Comparison of ENCODE assay signal across 29 cellular contexts in genomic region chr3:141081141-141081795, GRCh38. TPM values are rescaled to one million over a fixed set of nuclear protein-coding genes. Genes with fewer than 3 reads are reported as not detected.
A peak's percentile ranks its signal among the peaks of the same experiment; 100 is the strongest.
DNase-seq lines count a peak whose midpoint lies in the region; ATAC-seq and TF ChIP-seq lines count a peak whose summit lies in the region.
"Had no signal": no experiment of that assay in that cellular context is flagged by ENCODE, and none has a peak within 500 bp of the region (broad histone marks: within the 10 kb centered on the region; RNA-seq: fewer than 3 reads in every experiment).

No MANE protein-coding gene starts in this region.

- H3K9me3 ChIP-seq in HUES48 (ENCODE audit: control insufficient read depth, insufficient read depth, low read length) (no peaks in the 10 kb centered on the region), osteoblast (ENCODE audit: low read depth, low read length) (peaks cover 4% of the 10 kb centered on the region), Peyer's patch (no peaks in the 10 kb centered on the region)
- H3K9me3 ChIP-seq: left lung, upper lobe of right lung had no signal

- no peaks in the 10 kb centered on the region for H4K20me1 ChIP-seq in osteoblast (ENCODE audit: insufficient read depth, low read length)

- H3K79me2 ChIP-seq in osteoblast (ENCODE audit: insufficient read depth, low read length) = no peaks in the 10 kb centered on the region

- H3K4me2 ChIP-seq in osteoblast (ENCODE audit: insufficient read depth, low read length) = no peak overlapping the region

- no peaks in the 10 kb centered on the region for H3K9me3 Mint-ChIP-seq in chondrocyte (ENCODE audit: low read depth)
- H3K9me3 Mint-ChIP-seq: activated CD4-positive, alpha-beta memory T cell treated with anti-CD3 and anti-CD28 coated beads for 36 hours; immature natural killer cell; stimulated activated naive B cell treated with anti-CD40 and anti-IgM and Interleukin-4, amounts not matched to agents 10 μg/mL and 1 μg/mL and 100 μg/mL, for 72 hours; T-helper 1 cell treated with Interleukin-12 subunit alpha and Interleukin-12 subunit beta and Interleukin-4 antibody, amounts not matched to agents 30 μg/mL and 1 μg/mL, for 36 hours had no signal

- H3K4me3 ChIP-seq in HUES48 (ENCODE audit: low read depth, low read length) (no peak overlapping the region), osteoblast (ENCODE audit: insufficient read depth, low read length) (no peak overlapping the region), dorsolateral prefrontal cortex (no peak overlapping the region), Peyer's patch (no peak overlapping the region)
- H3K4me3 ChIP-seq: left lung, upper lobe of right lung had no signal

- no peaks in the 10 kb centered on the region for H3K36me3 Mint-ChIP-seq in chondrocyte (ENCODE audit: low read depth)
- H3K36me3 Mint-ChIP-seq: activated CD4-positive, alpha-beta memory T cell treated with anti-CD3 and anti-CD28 coated beads for 36 hours; immature natural killer cell; stimulated activated naive B cell treated with anti-CD40 and anti-IgM and Interleukin-4, amounts not matched to agents 10 μg/mL and 1 μg/mL and 100 μg/mL, for 72 hours had no signal

- H3K4me1 ChIP-seq in HUES48 (ENCODE audit: control insufficient read depth, insufficient read depth, low read length) (peaks cover 60% of the 10 kb centered on the region), osteoblast (ENCODE audit: insufficient read depth, low read length) (peaks cover 8% of the 10 kb centered on the region), Peyer's patch (peaks cover 0 to 6% (median 0%) of the 10 kb centered on the region in 4 donors)

- no peaks in the 10 kb centered on the region for H3K27me3 Mint-ChIP-seq in chondrocyte (ENCODE audit: low read depth)

- H3K27me3 ChIP-seq in HUES48 (ENCODE audit: control insufficient read depth, insufficient read depth, low read length) (no peaks in the 10 kb centered on the region), osteoblast (ENCODE audit: insufficient read depth, low read length) (no peaks in the 10 kb centered on the region), dorsolateral prefrontal cortex (no peaks in the 10 kb centered on the region), Peyer's patch (no peaks in the 10 kb centered on the region)
- H3K27me3 ChIP-seq: brain microvascular endothelial cell, left lung, upper lobe of right lung had no signal

- H3K4me1 Mint-ChIP-seq in chondrocyte (ENCODE audit: low read depth) = peaks cover 44% of the 10 kb centered on the region

- no peak for TF ChIP-seq POLR2A in Peyer's patch (IDR thresholded peaks at IDR 0.05)

- H3K27ac Mint-ChIP-seq in chondrocyte (ENCODE audit: unreplicated experiment) = no peak overlapping the region
- H3K27ac Mint-ChIP-seq: activated CD4-positive, alpha-beta memory T cell treated with anti-CD3 and anti-CD28 coated beads for 36 hours; immature natural killer cell; stimulated activated naive B cell treated with anti-CD40 and anti-IgM and Interleukin-4, amounts not matched to agents 10 μg/mL and 1 μg/mL and 100 μg/mL, for 72 hours; T-helper 1 cell treated with Interleukin-12 subunit alpha and Interleukin-12 subunit beta and Interleukin-4 antibody, amounts not matched to agents 30 μg/mL and 1 μg/mL, for 36 hours had no signal

- intact Hi-C loops in dorsolateral prefrontal cortex (cut with DNase I) = no loop called here

- no peaks in the 10 kb centered on the region for H3K36me3 ChIP-seq in HUES48 (ENCODE audit: control insufficient read depth, insufficient read depth, low read length)
- H3K36me3 ChIP-seq in osteoblast (ENCODE audit: insufficient read depth, low read length) = no peaks in the 10 kb centered on the region
- no peaks in the 10 kb centered on the region for H3K36me3 ChIP-seq in Peyer's patch
- H3K36me3 ChIP-seq: brain microvascular endothelial cell, left lung, upper lobe of right lung had no signal

- ATAC-seq in HG02973 (IDR thresholded peaks at IDR 0.05; ENCODE audit: unreplicated experiment) = no peak
- ATAC-seq in GM21786 (IDR thresholded peaks at IDR 0.05; ENCODE audit: unreplicated experiment) = no peak
- ATAC-seq: left lung; SK-N-SH treated with all-trans-retinoic acid at 6 μM for 48 hours; stimulated activated naive B cell treated with anti-CD40 and anti-IgM and Interleukin-4, amounts not matched to agents 10 μg/mL and 1 μg/mL and 100 μg/mL, for 72 hours; upper lobe of right lung had no signal

- no peak overlapping the region for H3K9ac ChIP-seq in HUES48 (ENCODE audit: low read depth, low read length)

- H2AFZ ChIP-seq in osteoblast (ENCODE audit: low read length) = no peak overlapping the region

- peak; percentile 30 for DNase-seq in chondrocyte (ENCODE audit: low spot score)
- DNase-seq in iPS-NIHi7 (ENCODE audit: extremely low spot score) = peak; percentile 88
- DNase-seq in osteoblast (ENCODE audit: insufficient read length, low spot score, missing footprints) = peak; percentile 25
- DNase-seq in dorsolateral prefrontal cortex = no peak
- DNase-seq in Peyer's patch = no peak
- DNase-seq: activated CD4-positive, alpha-beta memory T cell treated with anti-CD3 and anti-CD28 coated beads for 36 hours; activated CD4-positive, CD25-positive, alpha-beta regulatory T cell treated with anti-CD3 and anti-CD28 coated beads, Interleukin-2, amount 50 U/mL, for 72 hours; activated CD8-positive, alpha-beta memory T cell treated with anti-CD3 and anti-CD28 coated beads, Interleukin-2, amount 50 U/mL, for 48 hours; activated naive CD4-positive, alpha-beta T cell treated with anti-CD3 and anti-CD28 coated beads, Interleukin-2, amount 50 U/mL, for 16 hours; brain microvascular endothelial cell; DMS153; effector memory CD4-positive, alpha-beta T cell; HCEC 1CT; immature natural killer cell; KBM-7; mesenchymal stem cell; NCI-H1092; NCI-H1694; Right ventricle myocardium superior; stimulated activated naive B cell treated with anti-CD40 and anti-IgM and Interleukin-4, amounts not matched to agents 10 μg/mL and 1 μg/mL and 100 μg/mL, for 72 hours; substantia nigra; upper lobe of right lung had no signal

- H3K4me3 Mint-ChIP-seq in chondrocyte (ENCODE audit: unreplicated experiment) = no peak overlapping the region
- H3K4me3 Mint-ChIP-seq: activated CD4-positive, alpha-beta memory T cell treated with anti-CD3 and anti-CD28 coated beads for 36 hours; immature natural killer cell; stimulated activated naive B cell treated with anti-CD40 and anti-IgM and Interleukin-4, amounts not matched to agents 10 μg/mL and 1 μg/mL and 100 μg/mL, for 72 hours; T-helper 1 cell treated with Interleukin-12 subunit alpha and Interleukin-12 subunit beta and Interleukin-4 antibody, amounts not matched to agents 30 μg/mL and 1 μg/mL, for 36 hours had no signal

- peak overlapping the region; percentile 26 for H3K27ac ChIP-seq in HUES48 (ENCODE audit: low read depth, low read length)
- H3K27ac ChIP-seq in osteoblast (ENCODE audit: low read depth, low read length) = no peak overlapping the region
- no peak overlapping the region for H3K27ac ChIP-seq in dorsolateral prefrontal cortex
- no peak overlapping the region for H3K27ac ChIP-seq in Peyer's patch
- H3K27ac ChIP-seq: brain microvascular endothelial cell, left lung, upper lobe of right lung had no signal

- TF ChIP-seq CTCF in chondrocyte (IDR thresholded peaks at IDR 0.05) (no peak), osteoblast (IDR thresholded peaks at IDR 0.05; ENCODE audit: extremely low read depth, low read depth, low read length) (no peak), dorsolateral prefrontal cortex (IDR thresholded peaks at IDR 0.05 in 54 of 56, conservative IDR thresholded peaks at IDR 0.05 in 2 of 56; ENCODE audit: low read depth in 1 of 56, partially characterized antibody in 56 of 56) (no peak), Peyer's patch (IDR thresholded peaks at IDR 0.05) (no peak)

RNA-seq across cellular contexts. Expression of gene SPSB4, which starts 30.1 kb away (rescaled TPM):
- 1.9 to 2.7 TPM (median 2.4 TPM) in 3 replicates for total RNA-seq in chondrocyte
- total RNA-seq in osteoblast = not detected in 2 replicates
- 1 to 10 TPM in 115 of 120 experiments, under 1 TPM in 5; 0.61 to 6.1 (median 2.3) TPM for total RNA-seq in dorsolateral prefrontal cortex
- total RNA-seq in Peyer's patch = under 1 TPM in 1 of 4 donors, not detected in 3; 0.35 TPM
- total RNA-seq: activated CD4-positive, alpha-beta memory T cell treated with anti-CD3 and anti-CD28 coated beads for 36 hours; fibroblast of villous mesenchyme had no signal

Comparison
In these comparisons a context has a peak if more than half of its experiments do, and no peak if none do; other contexts are left out.
1. DNase-seq: peak in chondrocyte (single experiment), iPS-NIHi7 (single experiment) and osteoblast (single experiment); none in dorsolateral prefrontal cortex (0 of 10) and Peyer's patch (0 of 3).